Comparison of ENCODE assay signal across 8 cellular contexts in the genomic region with DNA sequence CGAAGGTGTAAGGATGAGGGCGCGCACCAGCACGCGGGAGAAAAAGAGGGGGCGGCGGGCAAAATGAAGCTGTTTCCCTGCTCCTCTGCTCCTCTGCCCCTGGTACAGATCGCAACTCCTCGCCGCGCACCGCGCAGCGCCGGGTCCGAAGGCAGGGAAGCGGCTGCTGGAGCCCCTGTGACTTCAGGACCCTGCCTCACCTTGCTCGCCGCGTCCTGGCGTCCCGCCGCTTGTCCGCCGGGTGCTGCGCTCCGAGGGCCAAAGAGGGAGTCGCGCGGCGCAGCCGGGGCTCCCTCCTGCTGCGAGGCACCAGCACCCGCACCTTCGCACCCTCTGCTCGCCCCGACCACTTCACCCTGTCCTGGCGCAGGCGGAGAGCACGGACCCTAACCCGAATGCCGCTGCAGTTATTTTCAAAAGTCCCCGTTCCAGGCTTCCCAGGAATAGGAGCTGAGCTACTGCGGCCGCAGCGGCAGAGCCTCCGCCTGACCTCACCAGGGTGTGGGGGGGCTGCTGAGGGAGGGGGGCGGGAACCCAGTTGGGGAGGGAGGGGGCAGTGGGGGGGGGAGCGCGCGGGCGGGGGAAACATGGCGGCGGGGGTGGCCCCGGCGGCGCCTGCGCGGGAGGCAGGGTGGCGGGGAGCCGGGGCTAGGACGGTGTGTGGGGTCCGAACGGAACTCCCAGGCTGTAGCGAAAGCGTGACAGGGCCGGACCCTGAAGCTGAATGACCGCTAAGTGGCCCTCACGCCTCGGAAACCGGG. TPM values are rescaled to one million over a fixed set of nuclear protein-coding genes. Genes with fewer than 3 reads are reported as not detected.
A peak's percentile ranks its signal among the peaks of the same experiment; 100 is the strongest.
DNase-seq lines count a peak whose midpoint lies in the region; ATAC-seq and TF ChIP-seq lines count a peak whose summit lies in the region.

A gene with protein sequence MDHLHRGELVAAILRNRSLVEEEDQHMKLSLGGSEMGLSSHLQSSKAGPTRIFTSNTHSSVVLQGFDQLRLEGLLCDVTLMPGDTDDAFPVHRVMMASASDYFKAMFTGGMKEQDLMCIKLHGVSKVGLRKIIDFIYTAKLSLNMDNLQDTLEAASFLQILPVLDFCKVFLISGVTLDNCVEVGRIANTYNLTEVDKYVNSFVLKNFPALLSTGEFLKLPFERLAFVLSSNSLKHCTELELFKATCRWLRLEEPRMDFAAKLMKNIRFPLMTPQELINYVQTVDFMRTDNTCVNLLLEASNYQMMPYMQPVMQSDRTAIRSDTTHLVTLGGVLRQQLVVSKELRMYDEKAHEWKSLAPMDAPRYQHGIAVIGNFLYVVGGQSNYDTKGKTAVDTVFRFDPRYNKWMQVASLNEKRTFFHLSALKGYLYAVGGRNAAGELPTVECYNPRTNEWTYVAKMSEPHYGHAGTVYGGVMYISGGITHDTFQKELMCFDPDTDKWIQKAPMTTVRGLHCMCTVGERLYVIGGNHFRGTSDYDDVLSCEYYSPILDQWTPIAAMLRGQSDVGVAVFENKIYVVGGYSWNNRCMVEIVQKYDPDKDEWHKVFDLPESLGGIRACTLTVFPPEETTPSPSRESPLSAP (minus strand): TSS at position 503 of the 761 bp plus-strand sequence. CDS start 88,337 bp downstream, outside the sequence.

- ATAC-seq in GM18868 (IDR thresholded peaks at IDR 0.05; ENCODE audit: unreplicated experiment) (peak; percentile 62), HG03521 (IDR thresholded peaks at IDR 0.05; ENCODE audit: unreplicated experiment) (no peak), HG02623 (IDR thresholded peaks at IDR 0.05; ENCODE audit: unreplicated experiment) (no peak)

- H3K4me3 ChIP-seq in AG10803 (ENCODE audit: low read length) (peak within 1 kb of the TSS; percentile 56), skeletal muscle satellite cell (ENCODE audit: low read length) (peak within 1 kb of the TSS; percentile 77)

- H3K4me1 ChIP-seq in skeletal muscle satellite cell (ENCODE audit: control insufficient read depth, insufficient read depth, low read length), result peaks cover 6% of the 10 kb centered on the region

- peak within 1 kb of the TSS; percentile 86 for H3K9ac ChIP-seq in skeletal muscle satellite cell (ENCODE audit: low read depth, low read length)

- DNase-seq in AG10803 (ENCODE audit: low read depth), result peak; percentile 1
- DNase-seq in RWPE1 (ENCODE audit: low spot score), result peak; percentile 45
- DNase-seq in cerebellum (ENCODE audit: low spot score), result peak; percentile 26
- DNase-seq in islet precursor cell, result peak; percentile 66

- no peaks in the 10 kb centered on the region for H3K36me3 ChIP-seq in skeletal muscle satellite cell (ENCODE audit: insufficient read depth, low read length)

- H3K4me2 ChIP-seq in skeletal muscle satellite cell (ENCODE audit: low read length), result peak within 1 kb of the TSS; percentile 90

- H3K27me3 ChIP-seq in skeletal muscle satellite cell (ENCODE audit: control insufficient read depth, insufficient read depth, low read length), result no peaks in the 10 kb centered on the region

- no peak within 1 kb of the TSS for H3K27ac ChIP-seq in RWPE1

- POLR2A ChIA-PET in RWPE1 (lab: Yijun Ruan, JAX; ENCODE audit: low non-redundant PET), result no interaction called here

- CTCF ChIA-PET in RWPE1 (lab: Yijun Ruan, JAX), result interaction anchor here (0.6 kb wide), 1 partner anchor 104 kb away, joined by 4 read pairs; no protein-coding TSS in a partner anchor

- TF ChIP-seq CTCF in AG10803 (conservative IDR thresholded peaks at IDR 0.05; ENCODE audit: low read length) (no peak), RWPE1 (conservative IDR thresholded peaks at IDR 0.05; ENCODE audit: low read depth) (no peak)

- H3K9me3 ChIP-seq in skeletal muscle satellite cell (replicated peaks; ENCODE audit: low read length), result no peaks in the 10 kb centered on the region

RNA-seq across cellular contexts. Expression of the gene that starts here (rescaled TPM):
- total RNA-seq in cerebellum, result 48.6 TPM
- 2.3 and 3.3 TPM in 2 replicates for total RNA-seq in skeletal muscle satellite cell (2012; rRNA removed)

Comparison
In these comparisons a context has a peak if more than half of its experiments do, and no peak if none do; other contexts are left out.
1. DNase-seq: peak in every context shown above with its lines; median percentile 66 in islet precursor cell; 45 in RWPE1; 26 in cerebellum; 1 in AG10803.